15 cellular contexts compared by ENCODE assay signal in the genomic region with DNA sequence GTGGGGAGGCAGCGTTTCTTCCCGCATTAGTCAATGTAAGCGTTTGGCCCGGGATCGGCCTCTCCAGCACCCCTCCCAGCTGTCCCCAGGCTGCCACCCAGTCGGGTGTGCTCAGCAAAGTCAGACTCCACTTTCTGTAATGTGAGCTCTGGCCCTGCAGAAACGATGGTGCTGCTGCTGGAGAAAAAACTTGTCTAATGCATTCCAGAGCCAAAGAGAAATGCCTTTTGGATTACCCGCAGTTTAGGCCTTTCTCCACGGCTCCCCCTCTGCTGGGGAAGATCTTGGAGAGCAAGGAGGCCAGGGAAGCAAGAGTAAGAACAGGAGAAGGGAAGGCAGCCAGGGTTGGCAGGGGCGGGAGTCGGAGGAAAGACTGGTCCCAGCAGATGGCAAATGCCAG. TPM values are rescaled to one million over a fixed set of nuclear protein-coding genes. Genes with fewer than 3 reads are reported as not detected.
DNase-seq lines count a peak whose midpoint lies in the region; ATAC-seq, FAIRE-seq and TF ChIP-seq lines count a peak whose summit lies in the region.
"Had no signal": no experiment of that assay in that cellular context is flagged by ENCODE, and none has a peak within 500 bp of the region (broad histone marks: within the 10 kb centered on the region; RNA-seq: fewer than 3 reads in every experiment).

No MANE protein-coding gene starts in this region.

- H3K9ac ChIP-seq in rectal smooth muscle tissue (ENCODE audit: low read length) (no peak overlapping the region), MM.1S (ENCODE audit: low read length) (no peak overlapping the region)

- no peak overlapping the region for H3K4me2 ChIP-seq in MM.1S (ENCODE audit: low read depth, low read length)

- H4K20me1 ChIP-seq in MM.1S (ENCODE audit: insufficient read depth, low read length): no peaks in the 10 kb centered on the region

- no peaks in the 10 kb centered on the region for H3F3A ChIP-seq in MM.1S (ENCODE audit: insufficient read depth, low read length)

- H2AFZ ChIP-seq in MM.1S (ENCODE audit: low read length): no peak overlapping the region

- H3K9me3 ChIP-seq in stomach: no peaks in the 10 kb centered on the region
- no peaks in the 10 kb centered on the region for H3K9me3 ChIP-seq in MM.1S (replicated peaks; ENCODE audit: insufficient read depth, low read length)

- H3K79me2 ChIP-seq in MM.1S (ENCODE audit: low read length): no peaks in the 10 kb centered on the region

- no peak for TF ChIP-seq POLR2A in stomach (IDR thresholded peaks at IDR 0.05)

- FAIRE-seq in urothelium cell line (lab: Jason Lieb, UNC): no peak

- H3K36me3 ChIP-seq in rectal smooth muscle tissue (ENCODE audit: control insufficient read depth, insufficient read depth, low read length): peaks cover 12% of the 10 kb centered on the region
- H3K36me3 ChIP-seq in stomach: peaks cover 11 to 58% (median 50%) of the 10 kb centered on the region in 4 donors
- H3K36me3 ChIP-seq in MM.1S (replicated peaks; ENCODE audit: insufficient read depth, low read length): no peaks in the 10 kb centered on the region

- no peaks in the 10 kb centered on the region for H3K9me2 ChIP-seq in MM.1S (replicated peaks; ENCODE audit: insufficient read depth, low read length)

- in situ Hi-C loops in astrocyte of the cerebellum (cut with HindIII; ENCODE audit: low sequenced_read_pairs): loop anchor here (5.0 kb wide), 1 partner anchor 62 kb away; no protein-coding TSS in a partner anchor

- WGBS in stomach, 5 donors: 47 to 70% (median 63%) methylated on average over 4 to 11 of the region's 11 CpGs

- TF ChIP-seq CTCF in astrocyte of the cerebellum (IDR thresholded peaks at IDR 0.05; ENCODE audit: low read depth, low read length, missing control alignments) (no peak), stomach (IDR thresholded peaks at IDR 0.05) (no peak), MM.1S (IDR thresholded peaks at IDR 0.05; ENCODE audit: low read length) (no peak)

- H3K4me1 ChIP-seq in rectal smooth muscle tissue (ENCODE audit: control insufficient read depth, insufficient read depth, low read length): no peaks in the 10 kb centered on the region
- H3K4me1 ChIP-seq in stomach: peaks cover 0 to 8% (median 3%) of the 10 kb centered on the region in 4 donors
- H3K4me1 ChIP-seq in MM.1S (ENCODE audit: low read length): no peaks in the 10 kb centered on the region
- H3K4me1 ChIP-seq: foreskin keratinocyte had no signal

- intact Hi-C loops in left cardiac atrium (cut with DNase I): no loop called here
- intact Hi-C loops in stomach (cut with DNase I; ENCODE audit: low total_unique reads): no loop called here

- H3K27me3 ChIP-seq in rectal smooth muscle tissue (ENCODE audit: control insufficient read depth, insufficient read depth, low read length) (no peaks in the 10 kb centered on the region), stomach (no peaks in the 10 kb centered on the region), MM.1S (replicated peaks; ENCODE audit: insufficient read depth, low read length) (no peaks in the 10 kb centered on the region)
- H3K27me3 ChIP-seq: foreskin keratinocyte had no signal

- peak; percentile 39 to 42 for ATAC-seq in left cardiac atrium
- ATAC-seq: foreskin keratinocyte; stimulated activated naive B cell treated with anti-CD40 and anti-IgM and Interleukin-4, amounts not matched to agents 10 μg/mL and 1 μg/mL and 100 μg/mL, for 72 hours; T-cell had no signal

- DNase-seq in ELR (ENCODE audit: low read depth) (peak; percentile 10), astrocyte of the cerebellum (ENCODE audit: low read depth) (peak; percentile 33), left cardiac atrium (no peak), stomach (no peak), urothelium cell line (ENCODE audit: low spot score) (no peak), activated T-cell treated with anti-CD3 and anti-CD28 coated beads for 4 hours (no peak), MM.1S (no peak)
- DNase-seq: activated CD4-positive, alpha-beta T cell treated with anti-CD3 and anti-CD28 coated beads for 48 hours; CD4-positive, alpha-beta T cell; cerebellar nuclear complex; foreskin keratinocyte; NCI-H2171 treated with DMSO at 0.1 percent for 48 hours; stimulated activated naive B cell treated with anti-CD40 and anti-IgM and Interleukin-4, amounts not matched to agents 10 μg/mL and 1 μg/mL and 100 μg/mL, for 72 hours; T-cell had no signal

- no peak for TF ChIP-seq EP300 in stomach (IDR thresholded peaks at IDR 0.05)

- peak overlapping the region; percentile 28 for H3K27ac ChIP-seq in rectal smooth muscle tissue (ENCODE audit: low read depth, low read length)
- peak overlapping the region in 1 of 5 donors; percentile 48 for H3K27ac ChIP-seq in stomach
- H3K27ac ChIP-seq in MM.1S (ENCODE audit: low read length): no peak overlapping the region
- H3K27ac ChIP-seq: foreskin keratinocyte had no signal

- no peak overlapping the region for H3K4me3 ChIP-seq in astrocyte of the cerebellum (ENCODE audit: low read depth, low read length)
- no peak overlapping the region for H3K4me3 ChIP-seq in rectal smooth muscle tissue (ENCODE audit: low read length)
- no peak overlapping the region for H3K4me3 ChIP-seq in stomach
- H3K4me3 ChIP-seq in MM.1S (ENCODE audit: low read length): no peak overlapping the region

RNA-seq across cellular contexts. Expression of gene ELF4, which starts 55.2 kb away (rescaled TPM):
- 1 to 10 TPM; 4.2 to 6.4 TPM for total RNA-seq in left cardiac atrium
- total RNA-seq in stomach: 10 to 100 TPM in 3 of 5 donors, 1 to 10 TPM in 2; 7.1 to 34.5 (median 19.6) TPM
- 10 to 100 TPM in 1 of 3 donors, 1 to 10 TPM in 2; 3.9 to 17.9 (median 7.0) TPM for polyA plus RNA-seq in stomach

Comparison
In these comparisons a context has a peak if more than half of its experiments do, and no peak if none do; other contexts are left out.
1. DNase-seq: peak in ELR (single experiment) and astrocyte of the cerebellum (single experiment); none in left cardiac atrium (single experiment), stomach (single experiment), urothelium cell line (single experiment), activated T-cell treated with anti-CD3 and anti-CD28 coated beads for 4 hours (single experiment) and MM.1S (single experiment).